In genomic region chr13:111859361-111860105, GRCh38 we compare ENCODE assay signal across 19 cellular contexts.
"Had no signal": no experiment of that assay in that cellular context is flagged by ENCODE, and none has a peak within 500 bp of the region (broad histone marks: within the 10 kb centered on the region; RNA-seq: fewer than 3 reads in every experiment).

No MANE protein-coding gene starts in this region.

- ATAC-seq: activated CD8-positive, alpha-beta T cell treated with anti-CD3 and anti-CD28 coated beads, Interleukin-2, amount 10 ng/mL, durations not matched to agents 7 days and 5 days; body of pancreas; effector memory CD8-positive, alpha-beta T cell; left lung; mucosa of descending colon; naive thymus-derived CD4-positive, alpha-beta T cell had no signal

- H3K36me3 Mint-ChIP-seq: activated naive CD8-positive, alpha-beta T cell treated with anti-CD3 and anti-CD28 coated beads for 36 hours; memory B cell; naive thymus-derived CD4-positive, alpha-beta T cell had no signal

- H3K36me3 ChIP-seq: left lung, tibial nerve had no signal

- H3K4me3 Mint-ChIP-seq: activated B cell treated with CpG ODN at 0.5 μM for 24 hours; activated CD4-positive, alpha-beta T cell treated with anti-CD3 and anti-CD28 coated beads, Interleukin-2, amount 10 ng/mL, durations not matched to agents 24 days and 14 days; activated CD8-positive, alpha-beta T cell treated with anti-CD3 and anti-CD28 coated beads, Interleukin-2, amount 10 ng/mL, durations not matched to agents 7 days and 5 days; activated naive CD8-positive, alpha-beta T cell treated with anti-CD3 and anti-CD28 coated beads for 36 hours; dendritic cell treated with granulocyte-macrophage colony-stimulating factor and Interleukin-4, amounts not matched to agents 40 ng/mL and 50 ng/mL, for 4 days; effector memory CD8-positive, alpha-beta T cell; memory B cell; naive thymus-derived CD4-positive, alpha-beta T cell had no signal

- H3K27me3 Mint-ChIP-seq: activated CD4-positive, alpha-beta T cell treated with anti-CD3 and anti-CD28 coated beads, Interleukin-2, amount 10 ng/mL, durations not matched to agents 24 days and 14 days; dendritic cell treated with granulocyte-macrophage colony-stimulating factor and Interleukin-4, amounts not matched to agents 40 ng/mL and 50 ng/mL, for 4 days had no signal

- H3K9me3 ChIP-seq: body of pancreas, mucosa of descending colon had no signal

- H3K4me1 Mint-ChIP-seq: activated B cell treated with CpG ODN at 0.5 μM for 24 hours; activated CD4-positive, alpha-beta T cell treated with anti-CD3 and anti-CD28 coated beads, Interleukin-2, amount 10 ng/mL, durations not matched to agents 24 days and 14 days; activated naive CD8-positive, alpha-beta T cell treated with anti-CD3 and anti-CD28 coated beads for 36 hours; memory B cell; naive thymus-derived CD4-positive, alpha-beta T cell had no signal

- H3K27ac ChIP-seq: body of pancreas, epithelial cell of prostate, left lung, tibial nerve had no signal

- H3K9me3 Mint-ChIP-seq: activated CD4-positive, alpha-beta T cell treated with anti-CD3 and anti-CD28 coated beads, Interleukin-2, amount 10 ng/mL, durations not matched to agents 24 days and 14 days; activated naive CD8-positive, alpha-beta T cell treated with anti-CD3 and anti-CD28 coated beads for 36 hours had no signal

- H3K27ac Mint-ChIP-seq: activated B cell treated with CpG ODN at 0.5 μM for 24 hours; activated CD4-positive, alpha-beta T cell treated with anti-CD3 and anti-CD28 coated beads, Interleukin-2, amount 10 ng/mL, durations not matched to agents 24 days and 14 days; activated CD8-positive, alpha-beta T cell treated with anti-CD3 and anti-CD28 coated beads, Interleukin-2, amount 10 ng/mL, durations not matched to agents 7 days and 5 days; activated naive CD8-positive, alpha-beta T cell treated with anti-CD3 and anti-CD28 coated beads for 36 hours; dendritic cell treated with granulocyte-macrophage colony-stimulating factor and Interleukin-4, amounts not matched to agents 40 ng/mL and 50 ng/mL, for 4 days; effector memory CD8-positive, alpha-beta T cell; memory B cell; naive thymus-derived CD4-positive, alpha-beta T cell had no signal

- DNase-seq: activated B cell treated with CpG ODN at 0.5 μM for 24 hours; activated CD4-positive, alpha-beta T cell treated with anti-CD3 and anti-CD28 coated beads, Interleukin-2, amount 10 ng/mL, durations not matched to agents 24 days and 14 days; activated CD8-positive, alpha-beta T cell treated with anti-CD3 and anti-CD28 coated beads, Interleukin-2, amount 10 ng/mL, durations not matched to agents 7 days and 5 days; activated gamma-delta T cell treated with Interleukin-2 at 50 U/mL for 16 hours; activated naive CD8-positive, alpha-beta T cell treated with anti-CD3 and anti-CD28 coated beads for 36 hours; amygdala; body of pancreas; cerebellar nuclear complex; effector memory CD8-positive, alpha-beta T cell; mucosa of descending colon; naive thymus-derived CD4-positive, alpha-beta T cell; stimulated activated CD4-positive, alpha-beta T cell treated with anti-CD3 and anti-CD28 coated beads, Interleukin-4, amount 100 ng/mL, for 24 hours; stimulated activated naive CD4-positive, alpha-beta T cell; substantia nigra had no signal

- H3K4me3 ChIP-seq: body of pancreas, left lung, mucosa of descending colon, tibial nerve had no signal

- H3K27me3 ChIP-seq: body of pancreas, tibial nerve had no signal
